ENCODE assay signal across 9 cellular contexts in genomic region chr1:225654277-225654597, GRCh38. TPM values are rescaled to one million over a fixed set of nuclear protein-coding genes. Genes with fewer than 3 reads are reported as not detected.
A peak's percentile ranks its signal among the peaks of the same experiment; 100 is the strongest.
DNase-seq lines count a peak whose midpoint lies in the region; ATAC-seq, FAIRE-seq and TF ChIP-seq lines count a peak whose summit lies in the region.
"Had no signal": no experiment of that assay in that cellular context is flagged by ENCODE, and none has a peak within 500 bp of the region (broad histone marks: within the 10 kb centered on the region; RNA-seq: fewer than 3 reads in every experiment).

No MANE protein-coding gene starts in this region.

- peak overlapping the region; percentile 58 for H3K4me3 Mint-ChIP-seq in activated CD8-positive, alpha-beta memory T cell treated with anti-CD3 and anti-CD28 coated beads, Interleukin-2, amount 10 ng/mL, durations not matched to agents 7 days and 5 days
- peak overlapping the region; percentile 88 for H3K4me3 Mint-ChIP-seq in activated naive CD8-positive, alpha-beta T cell

- peak overlapping the region in 1 of 2 donors; percentile 91 for H3K9ac ChIP-seq in kidney (ENCODE audit: low read length in 2 of 2)

- intact Hi-C loops in kidney (cut with DNase I): no loop called here

- no peak overlapping the region for H3K27ac Mint-ChIP-seq in activated CD8-positive, alpha-beta memory T cell treated with anti-CD3 and anti-CD28 coated beads, Interleukin-2, amount 10 ng/mL, durations not matched to agents 7 days and 5 days
- H3K27ac Mint-ChIP-seq in activated naive CD8-positive, alpha-beta T cell: no peak overlapping the region

- TF ChIP-seq CTCF in kidney (IDR thresholded peaks at IDR 0.05; ENCODE audit: borderline replicate concordance, extremely low read depth, insufficient read depth): no peak
- no peak for TF ChIP-seq CTCF in thoracic aorta (IDR thresholded peaks at IDR 0.05)

- H3K36me3 Mint-ChIP-seq in activated CD8-positive, alpha-beta memory T cell treated with anti-CD3 and anti-CD28 coated beads, Interleukin-2, amount 10 ng/mL, durations not matched to agents 7 days and 5 days: no peaks in the 10 kb centered on the region
- H3K36me3 Mint-ChIP-seq in activated naive CD8-positive, alpha-beta T cell: no peaks in the 10 kb centered on the region

- FAIRE-seq in kidney (lab: Jason Lieb, UNC): no peak

- H3K27me3 Mint-ChIP-seq in activated CD8-positive, alpha-beta memory T cell treated with anti-CD3 and anti-CD28 coated beads, Interleukin-2, amount 10 ng/mL, durations not matched to agents 7 days and 5 days: peaks cover 53% of the 10 kb centered on the region
- peaks cover 19% of the 10 kb centered on the region for H3K27me3 Mint-ChIP-seq in activated naive CD8-positive, alpha-beta T cell

- CTCF ChIA-PET in activated CD8-positive, alpha-beta memory T cell treated with anti-CD3 and anti-CD28 coated beads, Interleukin-2, amount 10 ng/mL, durations not matched to agents 7 days and 5 days (lab: Charles Lee): no interaction called here

- H3K4me3 ChIP-seq in kidney (ENCODE audit: low read length in 2 of 2) (peak overlapping the region; percentile 84 to 86), thoracic aorta (peak overlapping the region; percentile 87)

- H3K9me3 Mint-ChIP-seq in activated CD8-positive, alpha-beta memory T cell treated with anti-CD3 and anti-CD28 coated beads, Interleukin-2, amount 10 ng/mL, durations not matched to agents 7 days and 5 days (ENCODE audit: low read depth): no peaks in the 10 kb centered on the region
- no peaks in the 10 kb centered on the region for H3K9me3 Mint-ChIP-seq in activated naive CD8-positive, alpha-beta T cell (ENCODE audit: low read depth)

- peaks cover 14% of the 10 kb centered on the region for H3K4me1 Mint-ChIP-seq in activated CD8-positive, alpha-beta memory T cell treated with anti-CD3 and anti-CD28 coated beads, Interleukin-2, amount 10 ng/mL, durations not matched to agents 7 days and 5 days
- peaks cover 13% of the 10 kb centered on the region for H3K4me1 Mint-ChIP-seq in activated naive CD8-positive, alpha-beta T cell (ENCODE audit: low read depth)

- H3K4me1 ChIP-seq in kidney (ENCODE audit: control insufficient read depth in 1 of 2, insufficient read depth in 1 of 2, low read depth in 1 of 2, low read length in 2 of 2): peaks cover 3 to 4% of the 10 kb centered on the region in 2 donors
- peaks cover 14 to 49% of the 10 kb centered on the region in 2 donors for H3K4me1 ChIP-seq in thoracic aorta (ENCODE audit: control insufficient read depth in 1 of 2, low read depth in 2 of 2)

- H3K9me3 ChIP-seq in kidney (ENCODE audit: control insufficient read depth in 1 of 2, low read length in 2 of 2): no peaks in the 10 kb centered on the region
- H3K9me3 ChIP-seq in thoracic aorta: no peaks in the 10 kb centered on the region

- peak overlapping the region; percentile 23 to 92 for H3K27ac ChIP-seq in kidney (ENCODE audit: low read depth in 2 of 2, low read length in 2 of 2)
- H3K27ac ChIP-seq in thoracic aorta: peak overlapping the region; percentile 98 to 99

- no peak for ATAC-seq in activated CD8-positive, alpha-beta memory T cell treated with anti-CD3 and anti-CD28 coated beads, Interleukin-2, amount 10 ng/mL, durations not matched to agents 7 days and 5 days
- no peak for ATAC-seq in thoracic aorta (ENCODE audit: insufficient number of reproducible peaks, low FRiP score, low read depth)
- ATAC-seq in GM21381 (IDR thresholded peaks at IDR 0.05; ENCODE audit: unreplicated experiment): no peak

- no peak for DNase-seq in activated CD8-positive, alpha-beta memory T cell treated with anti-CD3 and anti-CD28 coated beads, Interleukin-2, amount 10 ng/mL, durations not matched to agents 7 days and 5 days
- DNase-seq in activated CD8-positive, alpha-beta memory T cell treated with anti-CD3 and anti-CD28 coated beads, Interleukin-2, amount 50 U/mL, for 4 hours: no peak
- DNase-seq in kidney: no peak
- no peak for DNase-seq in thoracic aorta (ENCODE audit: low spot score)
- no peak for DNase-seq in HuH-7 (ENCODE audit: low spot score)
- DNase-seq in iPS-NIHi7 (ENCODE audit: extremely low spot score): no peak
- DNase-seq: DND-41 had no signal

- no peaks in the 10 kb centered on the region for H3K27me3 ChIP-seq in thoracic aorta (replicated peaks; ENCODE audit: insufficient read depth)

- H3K36me3 ChIP-seq in kidney (ENCODE audit: control insufficient read depth in 1 of 2, insufficient read depth in 2 of 2, low read length in 2 of 2) (no peaks in the 10 kb centered on the region), thoracic aorta (no peaks in the 10 kb centered on the region)

RNA-seq across cellular contexts. Expression of gene ENAH, which starts 1.3 kb away (rescaled TPM):
- total RNA-seq in activated CD8-positive, alpha-beta memory T cell treated with anti-CD3 and anti-CD28 coated beads, Interleukin-2, amount 10 ng/mL, durations not matched to agents 7 days and 5 days: not detected
- total RNA-seq in kidney (42.3 TPM), thoracic aorta (100 to 1,000 TPM; 111 to 119 TPM)
- 6.2 TPM for polyA plus RNA-seq in kidney (ENCODE audit: insufficient read depth, low read depth, low replicate concordance)

Comparison
In these comparisons a context has a peak if more than half of its experiments do, and no peak if none do; other contexts are left out.
1. RNA of gene ENAH, which starts 1.3 kb away (total RNA-seq): 111 to 119 TPM in thoracic aorta and 42.3 TPM in kidney (single experiment); not detected in activated CD8-positive, alpha-beta memory T cell treated with anti-CD3 and anti-CD28 coated beads, Interleukin-2, amount 10 ng/mL, durations not matched to agents 7 days and 5 days; every median in the first group is over 10 times any median in the second.